ENCODE assay signal across 13 cellular contexts in genomic region chr10:122861724-122862161, GRCh38. TPM values are rescaled to one million over a fixed set of nuclear protein-coding genes. Genes with fewer than 3 reads are reported as not detected.
A peak's percentile ranks its signal among the peaks of the same experiment; 100 is the strongest.
DNase-seq lines count a peak whose midpoint lies in the region; ATAC-seq and TF ChIP-seq lines count a peak whose summit lies in the region.
"Had no signal": no experiment of that assay in that cellular context is flagged by ENCODE, and none has a peak within 500 bp of the region (broad histone marks: within the 10 kb centered on the region; RNA-seq: fewer than 3 reads in every experiment).

No MANE protein-coding gene starts in this region.

- H4K20me1 ChIP-seq in HCT116 (ENCODE audit: insufficient read depth): no peaks in the 10 kb centered on the region

- H3K27me3 ChIP-seq in HCT116 (ENCODE audit: insufficient read depth, low read length) (peaks cover 6% of the 10 kb centered on the region; the same call in 1 of the 2 replicates), right atrium auricular region (no peaks in the 10 kb centered on the region)
- H3K27me3 ChIP-seq: right lobe of liver had no signal

- POLR2A ChIA-PET in HCT116 (lab: Charles Lee): no interaction called here

- intact Hi-C loops in HCT116 (cut with micrococcal nuclease): no loop called here

- peak; percentile 42; the same call in 1 of the 2 replicates for ATAC-seq in HCT116
- ATAC-seq in SK-N-SH treated with all-trans-retinoic acid at 6 μM for 48 hours: peak; percentile 92
- ATAC-seq in HG02588 (IDR thresholded peaks at IDR 0.05; ENCODE audit: unreplicated experiment): no peak
- ATAC-seq: activated naive CD8-positive, alpha-beta T cell treated with anti-CD3 and anti-CD28 coated beads, Interleukin-2, amount 50 U/mL, for 24 hours; GM23338 had no signal

- no peak overlapping the region for H3K27ac ChIP-seq in HCT116 (ENCODE audit: low read depth, low read length)
- no peak overlapping the region for H3K27ac ChIP-seq in right atrium auricular region
- H3K27ac ChIP-seq: right lobe of liver had no signal

- RAD21 ChIA-PET in HCT116 (lab: Charles Lee; ENCODE audit: low non-redundant PET in 1 of 2, low total read pairs in 2 of 2, uncharacterized antibody in 2 of 2, unreplicated experiment in 2 of 2): no interaction called here

- peak overlapping the region; percentile 25 for H3K4me2 ChIP-seq in HCT116 (ENCODE audit: low read length)
- H3K4me2 ChIP-seq: GM23338 had no signal

- H3K4me1 ChIP-seq in HCT116 (ENCODE audit: control insufficient read depth in 1 of 2, insufficient read depth in 2 of 2, low read length in 2 of 2): peaks cover 0 to 26% of the 10 kb centered on the region in 2 experiments; a peak in 2 of 4 replicates
- H3K4me1 ChIP-seq in right atrium auricular region: no peaks in the 10 kb centered on the region
- H3K4me1 ChIP-seq: right lobe of liver had no signal

- CTCF ChIA-PET in HCT116 (lab: Charles Lee): no interaction called here

- H3K4me3 ChIP-seq in HCT116 (replicated peaks in 1 of 2; ENCODE audit: low read depth in 1 of 2, low read length in 2 of 2) (no peak overlapping the region), right atrium auricular region (no peak overlapping the region)
- H3K4me3 ChIP-seq: GM23338, right lobe of liver had no signal

- H3K9me3 ChIP-seq in HCT116 (ENCODE audit: control insufficient read depth in 1 of 2, insufficient read depth in 1 of 2, low read depth in 1 of 2, low read length in 2 of 2) (no peaks in the 10 kb centered on the region), right atrium auricular region (no peaks in the 10 kb centered on the region)
- H3K9me3 ChIP-seq: right lobe of liver had no signal

- no peak for TF ChIP-seq RAD21 in HCT116 (IDR thresholded peaks at IDR 0.05; ENCODE audit: low read depth)

- H3K9ac ChIP-seq in HCT116 (ENCODE audit: low read length): no peak overlapping the region

- H3K36me3 ChIP-seq in HCT116 (ENCODE audit: control insufficient read depth in 1 of 2, insufficient read depth in 2 of 2, low read length in 2 of 2) (no peaks in the 10 kb centered on the region), right atrium auricular region (no peaks in the 10 kb centered on the region)
- H3K36me3 ChIP-seq: right lobe of liver had no signal

- TF ChIP-seq CTCF in HCT116 (IDR thresholded peaks at IDR 0.05 in 2 of 3, conservative IDR thresholded peaks at IDR 0.05 in 1 of 3; ENCODE audit: borderline replicate concordance in 1 of 3, insufficient read depth in 1 of 3, low read depth in 2 of 3, low read length in 2 of 3) (no peak), right atrium auricular region (IDR thresholded peaks at IDR 0.05) (no peak)

- TF ChIP-seq POLR2A in HCT116 (IDR thresholded peaks at IDR 0.05; ENCODE audit: borderline replicate concordance, extremely low read depth, insufficient read depth, insufficient read length): no peak

- peaks cover 89% of the 10 kb centered on the region for H3K79me2 ChIP-seq in HCT116 (ENCODE audit: insufficient read depth, low read length)

- BruUV-seq in HCT116 (replicated peaks; lab: Mats Ljungman, UMichigan): no TSS peak

- DNase-seq in HCT116 (ENCODE audit: low read depth, low spot score): no peak
- DNase-seq in fibroblast of gingiva (ENCODE audit: low read depth): peak; percentile 70
- DNase-seq in stromal cell of bone marrow (ENCODE audit: low read depth): peak; percentile 38
- no peak for DNase-seq in right atrium auricular region (ENCODE audit: low spot score)
- no peak for DNase-seq in NCI-H1694 (lab: John Stamatoyannopoulos, UW)
- DNase-seq: activated naive CD8-positive, alpha-beta T cell treated with anti-CD3 and anti-CD28 coated beads, Interleukin-2, amount 50 U/mL, for 24 hours; effector memory CD4-positive, alpha-beta T cell; right lobe of liver had no signal

- H2AFZ ChIP-seq in HCT116 (ENCODE audit: low read depth, low read length, poor library complexity, severe bottlenecking): no peak overlapping the region
- H2AFZ ChIP-seq: GM23338 had no signal

- no peaks in the 10 kb centered on the region for H3K9me2 ChIP-seq in HCT116 (ENCODE audit: insufficient read depth)

TF ChIP-seq in HCT116, 20 proteins besides CTCF, POLR2A, EP300 and RAD21 (continues in another document):
- TF ChIP-seq EZH2phosphoT487 (IDR thresholded peaks at IDR 0.05; ENCODE audit: borderline replicate concordance): no peak
- TF ChIP-seq SP1 (IDR thresholded peaks at IDR 0.05; ENCODE audit: low read depth): no peak
- TF ChIP-seq ATF3 (IDR thresholded peaks at IDR 0.05): no peak
- TF ChIP-seq EZH2 (IDR thresholded peaks at IDR 0.05): no peak
- no peak for TF ChIP-seq EGR1 (IDR thresholded peaks at IDR 0.05; ENCODE audit: low read depth)
- TF ChIP-seq REST (IDR thresholded peaks at IDR 0.05; ENCODE audit: low read depth): no peak
- TF ChIP-seq ELF1 (IDR thresholded peaks at IDR 0.05; ENCODE audit: borderline replicate concordance, low read depth): no peak
- no peak for TF ChIP-seq CEBPB (IDR thresholded peaks at IDR 0.05; ENCODE audit: low read depth)

TF ChIP-seq in SK-N-SH treated with all-trans-retinoic acid at 6 μM for 48 hours, 23 proteins besides CTCF, POLR2A, EP300 and RAD21 (continues in another document):
- TF ChIP-seq ESRRG (CRISPR knock-in tag; IDR thresholded peaks at IDR 0.05): no peak
- TF ChIP-seq ARNTL (CRISPR knock-in tag; IDR thresholded peaks at IDR 0.05; ENCODE audit: borderline replicate concordance, low read depth): no peak
- no peak for TF ChIP-seq CSRNP3 (CRISPR knock-in tag; IDR thresholded peaks at IDR 0.05)
- TF ChIP-seq ZNF565 (CRISPR knock-in tag; conservative IDR thresholded peaks at IDR 0.05; ENCODE audit: low read depth): no peak
- no peak for TF ChIP-seq PATZ1 (CRISPR knock-in tag; IDR thresholded peaks at IDR 0.05; ENCODE audit: borderline replicate concordance)
- TF ChIP-seq ZNF70 (CRISPR knock-in tag; IDR thresholded peaks at IDR 0.05): no peak
- no peak for TF ChIP-seq ZNF8 (CRISPR knock-in tag; IDR thresholded peaks at IDR 0.05)
- TF ChIP-seq BACH2 (CRISPR knock-in tag; IDR thresholded peaks at IDR 0.05; ENCODE audit: borderline replicate concordance): no peak
- TF ChIP-seq SNAI2 (CRISPR knock-in tag; IDR thresholded peaks at IDR 0.05): no peak
- TF ChIP-seq TCF4 (CRISPR knock-in tag; IDR thresholded peaks at IDR 0.05; ENCODE audit: borderline replicate concordance): no peak
- no peak for TF ChIP-seq ISL1 (CRISPR knock-in tag; IDR thresholded peaks at IDR 0.05)
- no peak for TF ChIP-seq PPARA (CRISPR knock-in tag; IDR thresholded peaks at IDR 0.05; ENCODE audit: borderline replicate concordance)
- no peak for TF ChIP-seq ZFP30 (CRISPR knock-in tag; IDR thresholded peaks at IDR 0.05)
- no peak for TF ChIP-seq ZC3H10 (CRISPR knock-in tag; IDR thresholded peaks at IDR 0.05)
- no peak for TF ChIP-seq ZFP3 (CRISPR knock-in tag; IDR thresholded peaks at IDR 0.05)

RNA-seq across cellular contexts. Expression of gene CUZD1, which starts 16.1 kb away (rescaled TPM):
- total RNA-seq in HCT116 (2021; ENCODE audit: unreplicated experiment) (1.7 TPM), right atrium auricular region (under 1 TPM in 1 of 2 donors, not detected in 1; 0.31 TPM)
- 0.21 and 0.31 TPM in 2 replicates for polyA plus RNA-seq in HCT116 (2012)

RNA-seq across cellular contexts. Expression of gene FAM24B, which starts 17.6 kb away (rescaled TPM):
- 6.8 TPM for total RNA-seq in HCT116 (2021; ENCODE audit: unreplicated experiment)
- polyA plus RNA-seq in HCT116 (2012): 9.2 and 10.5 TPM in 2 replicates
- 1 to 10 TPM; 1.1 to 1.7 TPM for total RNA-seq in right atrium auricular region

RNA-seq across cellular contexts. Expression of gene FAM24A, which starts 48.7 kb away (rescaled TPM):
- total RNA-seq in HCT116 (2021; ENCODE audit: unreplicated experiment) (not detected), right atrium auricular region (not detected)
- polyA plus RNA-seq in HCT116 (2012): not detected in 2 replicates
- total RNA-seq: GM23338, OCI-LY7, right lobe of liver, subcutaneous adipose tissue had no signal
- polyA plus RNA-seq: GM23338 had no signal

Comparison
In these comparisons a context has a peak if more than half of its experiments do, and no peak if none do; other contexts are left out.
1. DNase-seq: peak in fibroblast of gingiva (single experiment) and stromal cell of bone marrow (single experiment); none in HCT116 (single experiment), right atrium auricular region (single experiment) and NCI-H1694 (single experiment).